In the genomic region with DNA sequence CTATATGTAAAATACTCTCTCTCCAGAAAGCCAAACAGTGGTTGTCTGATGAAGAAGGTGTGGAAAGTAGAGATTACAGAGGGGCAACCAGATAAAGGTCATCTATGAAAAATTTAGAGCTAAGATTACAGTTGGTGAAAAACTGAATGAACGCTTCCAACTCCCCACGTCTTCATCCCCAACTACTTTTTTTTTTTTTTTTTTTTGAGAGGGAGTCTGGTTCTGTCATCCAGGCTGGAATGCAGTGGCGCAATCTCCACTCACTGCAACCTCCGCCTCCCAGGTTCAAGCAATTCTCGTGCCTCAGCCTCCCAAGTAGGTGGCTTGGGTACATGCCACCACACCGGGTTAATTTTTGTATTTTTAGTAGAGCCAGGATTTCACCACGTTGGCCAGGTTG, we compare ENCODE assay signal across 22 cellular contexts.
"Had no signal": no experiment of that assay in that cellular context is flagged by ENCODE, and none has a peak within 500 bp of the region (broad histone marks: within the 10 kb centered on the region; RNA-seq: fewer than 3 reads in every experiment).

No MANE protein-coding gene starts in this region.

- H3K36me3 ChIP-seq: MG63 had no signal

- H3K9ac ChIP-seq: SK-N-SH had no signal

- H3K9me3 ChIP-seq: MG63 had no signal

- H3K4me3 ChIP-seq: MG63 had no signal

- FAIRE-seq: HTR-8/SVneo had no signal

- H3K4me2 ChIP-seq: SK-N-SH had no signal

- H3K27me3 ChIP-seq: MG63 had no signal

- H3K27ac ChIP-seq: HL-60 had no signal

- DNase-seq: Karpas-422, KG1, MG63, NCI-H1092, NCI-H1105 treated with DMSO at 0.1 percent for 48 hours, NCI-H1417 treated with DMSO at 0.1 percent for 48 hours, NCI-H146, NCI-H1694 treated with DMSO at 0.1 percent for 48 hours, NCI-H1930, NCI-H2081, NCI-H2107, NCI-H2227 treated with DMSO at 0.1 percent for 48 hours, NCI-H446, NCI-H510A, NCI-H524 treated with DMSO at 0.1 percent for 48 hours, NCI-H69, NCI-H774, Right ventricle myocardium superior, RPMI8226, SK-N-SH had no signal
